8 cellular contexts compared by ENCODE assay signal in the genomic region with DNA sequence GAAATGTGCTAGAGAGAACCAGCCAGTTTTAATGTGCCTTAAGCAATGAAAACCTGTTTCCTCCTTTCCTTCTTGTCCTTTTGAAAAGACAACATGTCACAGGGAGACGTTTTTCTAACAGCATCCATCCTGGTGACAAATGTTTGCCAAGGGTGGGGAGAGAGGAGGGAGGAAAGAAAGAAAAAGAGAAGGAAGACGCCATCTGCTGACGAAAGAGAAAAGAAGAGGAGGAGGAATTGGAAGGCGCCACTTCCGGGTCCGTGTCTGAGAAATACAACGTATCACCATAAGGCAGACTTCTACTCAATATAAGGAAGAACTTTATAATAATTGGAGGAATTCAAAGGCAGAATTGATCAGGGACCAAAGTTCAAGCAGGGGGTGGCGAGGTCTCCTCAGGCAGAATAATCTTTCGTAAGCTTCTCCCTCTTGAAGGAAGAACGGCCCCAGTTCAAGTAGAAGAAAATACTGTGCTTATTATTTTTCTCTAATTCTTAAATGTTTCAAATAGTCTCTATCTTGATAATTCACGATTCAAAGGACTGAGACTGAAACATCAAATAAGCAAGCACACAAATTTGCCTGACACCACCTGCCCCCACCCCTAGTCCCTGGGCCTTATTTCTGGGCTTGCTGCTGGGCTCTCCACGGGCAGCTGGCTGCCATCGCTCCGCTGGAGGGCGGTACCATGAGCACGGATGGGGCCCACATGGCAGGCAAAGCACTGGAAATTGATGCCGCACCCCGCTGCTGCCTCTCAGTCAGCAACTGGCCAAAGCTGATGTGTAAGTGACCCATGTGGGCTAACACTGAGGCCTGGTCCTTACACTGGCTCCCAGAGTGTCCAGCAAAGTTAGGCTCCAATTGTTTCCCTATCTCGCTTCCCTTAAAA.
DNase-seq lines count a peak whose midpoint lies in the region; ATAC-seq and TF ChIP-seq lines count a peak whose summit lies in the region.

No MANE protein-coding gene starts in this region.

- peak; percentile 52 for TF ChIP-seq CTCF in NB4 (IDR thresholded peaks at IDR 0.05; ENCODE audit: low read depth, low read length)

- ATAC-seq in GM19463 (IDR thresholded peaks at IDR 0.05; ENCODE audit: unreplicated experiment) (peak; percentile 37), left colon (peak; percentile 90), HG02610 (IDR thresholded peaks at IDR 0.05; ENCODE audit: unreplicated experiment) (no peak)

- TF ChIP-seq POLR2A in NB4 (IDR thresholded peaks at IDR 0.05; ENCODE audit: extremely low read depth, insufficient read length): no peak

- in situ Hi-C loops in Caki2 (cut with HindIII; ENCODE audit: low pct_unique_long_range_greater_than_20kb, low sequenced_read_pairs): no loop called here

- H3K4me3 ChIP-seq in NB4 (ENCODE audit: low read depth, low read length): no peak overlapping the region

- intact Hi-C loops in left colon (cut with DNase I, micrococcal nuclease): loop anchor here in 1 of 2 donors (10.0 kb wide), 1 partner anchor 113 kb away; no protein-coding TSS in a partner anchor

- DNase-seq in Caki2 (ENCODE audit: low read depth) (peak; percentile 92), NB4 (ENCODE audit: low read depth) (peak; percentile 76), UCSD-AML1 (lab: John Stamatoyannopoulos, UW; ENCODE audit: unreplicated experiment) (peak; percentile 17), cerebellum (ENCODE audit: low spot score) (peak; percentile 50), left colon (peak; percentile 81 to 82)
- DNase-seq in stimulated activated CD4-positive, alpha-beta T cell treated with anti-CD3 and anti-CD28 coated beads, Interleukin-4, amount 100 ng/mL, for 4 hours: peak; percentile 48 to 63

Comparison
In these comparisons a context has a peak if more than half of its experiments do, and no peak if none do; other contexts are left out.
1. DNase-seq: peak in every context shown above with its lines; median percentile 92 in Caki2; 82 in left colon; 76 in NB4; 56 in stimulated activated CD4-positive, alpha-beta T cell treated with anti-CD3 and anti-CD28 coated beads, Interleukin-4, amount 100 ng/mL, for 4 hours; 50 in cerebellum; 17 in UCSD-AML1.